ENCODE assay signal across 26 cellular contexts in the genomic region with DNA sequence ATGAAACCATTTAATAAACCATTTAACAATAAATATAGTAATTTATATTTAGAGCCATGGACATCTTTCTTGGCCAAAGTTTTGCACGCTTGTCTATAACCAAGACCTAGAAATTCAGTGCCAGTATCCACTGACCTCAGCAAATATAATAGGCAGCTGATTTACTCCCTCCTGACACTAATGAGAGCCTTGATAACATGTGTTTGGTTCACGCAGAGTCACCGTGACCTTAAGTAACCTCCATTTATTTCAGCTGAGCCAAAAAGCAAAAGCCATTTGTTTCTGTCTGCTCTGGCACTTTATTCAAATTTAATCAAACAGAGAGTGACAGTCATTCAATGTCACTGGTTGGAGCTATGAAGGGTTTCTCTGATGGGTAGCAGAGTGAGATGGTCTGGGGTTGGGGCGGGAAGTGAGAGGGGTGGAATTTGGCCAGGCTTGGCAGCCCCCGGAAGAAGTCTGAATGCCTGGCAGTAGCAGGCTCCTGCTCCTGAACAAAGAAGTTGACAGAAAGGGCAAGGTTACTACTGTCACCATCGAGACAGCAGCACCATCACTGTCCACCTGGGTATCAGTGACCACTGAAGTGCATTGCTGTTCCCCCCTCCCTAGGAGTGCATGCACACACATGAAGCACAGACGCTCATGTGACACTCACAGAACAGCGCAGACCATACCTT. TPM values are rescaled to one million over a fixed set of nuclear protein-coding genes. Genes with fewer than 3 reads are reported as not detected.
DNase-seq lines count a peak whose midpoint lies in the region; ATAC-seq and TF ChIP-seq lines count a peak whose summit lies in the region.
"Had no signal": no experiment of that assay in that cellular context is flagged by ENCODE, and none has a peak within 500 bp of the region (broad histone marks: within the 10 kb centered on the region; RNA-seq: fewer than 3 reads in every experiment).

No MANE protein-coding gene starts in this region.

- intact Hi-C loops in left cardiac atrium (cut with DNase I), result no loop called here
- intact Hi-C loops in sciatic nerve (cut with DNase I), result no loop called here

- H3K27me3 Mint-ChIP-seq in progenitor cell of endocrine pancreas, result no peaks in the 10 kb centered on the region
- H3K27me3 Mint-ChIP-seq in activated naive CD4-positive, alpha-beta T cell treated with anti-CD3 and anti-CD28 coated beads, Interleukin-2, amount 10 ng/mL, durations not matched to agents 7 days and 5 days, result peaks cover 45% of the 10 kb centered on the region
- H3K27me3 Mint-ChIP-seq: T-cell, type B pancreatic cell had no signal

- TF ChIP-seq CTCF in progenitor cell of endocrine pancreas (IDR thresholded peaks at IDR 0.05; ENCODE audit: unreplicated experiment), result no peak

- H3K4me1 Mint-ChIP-seq in progenitor cell of endocrine pancreas (ENCODE audit: low read depth), result peaks cover 13% of the 10 kb centered on the region
- H3K4me1 Mint-ChIP-seq in activated naive CD4-positive, alpha-beta T cell treated with anti-CD3 and anti-CD28 coated beads, Interleukin-2, amount 10 ng/mL, durations not matched to agents 7 days and 5 days, result no peaks in the 10 kb centered on the region
- H3K4me1 Mint-ChIP-seq: stimulated activated memory B cell treated with anti-CD40 and anti-IgM and Interleukin-4, amounts not matched to agents 10 μg/mL and 1 μg/mL and 100 μg/mL, for 72 hours; T-cell had no signal

- DNase-seq in DMS 273 treated with DMSO at 0.1 percent for 48 hours (lab: John Stamatoyannopoulos, UW) (peak; percentile 18), NCI-H2227 (lab: John Stamatoyannopoulos, UW; ENCODE audit: unreplicated experiment) (peak; percentile 62), left cardiac atrium (no peak), progenitor cell of endocrine pancreas (ENCODE audit: low spot score, unreplicated experiment) (no peak), germinal center (ENCODE audit: low spot score) (no peak), sciatic nerve (ENCODE audit: low spot score) (no peak)
- DNase-seq in activated naive CD4-positive, alpha-beta T cell treated with anti-CD3 and anti-CD28 coated beads, Interleukin-2, amount 10 ng/mL, durations not matched to agents 7 days and 5 days, result no peak
- DNase-seq: activated CD4-positive, alpha-beta T cell treated with anti-CD3 and anti-CD28 coated beads, Interleukin-2, amount 50 U/mL, for 48 hours; activated CD4-positive, CD25-positive, alpha-beta regulatory T cell; activated naive CD4-positive, alpha-beta T cell treated with Interleukin-2 at 50 U/mL for 16 hours; Caco-2; DND-41; KBM-7; left lung; naive thymus-derived CD4-positive, alpha-beta T cell; NCI-H1694; NCI-H510A treated with DMSO at 0.1 percent for 48 hours; occipital lobe; Peyer's patch; right lobe of liver; stimulated activated CD4-positive, alpha-beta T cell treated with anti-CD3 and anti-CD28 coated beads, Interleukin-4, amount 100 ng/mL, for 4 hours; substantia nigra; T-cell had no signal

- H3K9me3 Mint-ChIP-seq in progenitor cell of endocrine pancreas (ENCODE audit: low read depth), result peaks cover 16% of the 10 kb centered on the region
- H3K9me3 Mint-ChIP-seq in activated naive CD4-positive, alpha-beta T cell treated with anti-CD3 and anti-CD28 coated beads, Interleukin-2, amount 10 ng/mL, durations not matched to agents 7 days and 5 days, result no peaks in the 10 kb centered on the region
- H3K9me3 Mint-ChIP-seq: stimulated activated memory B cell treated with anti-CD40 and anti-IgM and Interleukin-4, amounts not matched to agents 10 μg/mL and 1 μg/mL and 100 μg/mL, for 72 hours; type B pancreatic cell had no signal

- CTCF ChIA-PET in activated naive CD4-positive, alpha-beta T cell treated with anti-CD3 and anti-CD28 coated beads, Interleukin-2, amount 10 ng/mL, durations not matched to agents 7 days and 5 days (lab: Charles Lee), result interaction anchor here (0.6 kb wide), 1 partner anchor 12 kb away, joined by 3 read pairs; no protein-coding TSS in a partner anchor

- H3K36me3 Mint-ChIP-seq in progenitor cell of endocrine pancreas (ENCODE audit: insufficient read depth), result peaks cover 2% of the 10 kb centered on the region
- H3K36me3 Mint-ChIP-seq in activated naive CD4-positive, alpha-beta T cell treated with anti-CD3 and anti-CD28 coated beads, Interleukin-2, amount 10 ng/mL, durations not matched to agents 7 days and 5 days, result no peaks in the 10 kb centered on the region
- H3K36me3 Mint-ChIP-seq: stimulated activated memory B cell treated with anti-CD40 and anti-IgM and Interleukin-4, amounts not matched to agents 10 μg/mL and 1 μg/mL and 100 μg/mL, for 72 hours; T-cell; type B pancreatic cell had no signal

- no peak overlapping the region for H3K4me3 Mint-ChIP-seq in progenitor cell of endocrine pancreas (ENCODE audit: low read depth)
- H3K4me3 Mint-ChIP-seq in activated naive CD4-positive, alpha-beta T cell treated with anti-CD3 and anti-CD28 coated beads, Interleukin-2, amount 10 ng/mL, durations not matched to agents 7 days and 5 days, result no peak overlapping the region
- H3K4me3 Mint-ChIP-seq: naive thymus-derived CD4-positive, alpha-beta T cell; stimulated activated memory B cell treated with anti-CD40 and anti-IgM and Interleukin-4, amounts not matched to agents 10 μg/mL and 1 μg/mL and 100 μg/mL, for 72 hours; T-cell; type B pancreatic cell had no signal

- ATAC-seq in left cardiac atrium (peak; percentile 77 to 79), sciatic nerve (no peak)
- ATAC-seq: naive thymus-derived CD4-positive, alpha-beta T cell; stimulated activated memory B cell treated with anti-CD40 and anti-IgM and Interleukin-4, amounts not matched to agents 10 μg/mL and 1 μg/mL and 100 μg/mL, for 72 hours; T-cell had no signal

- peak overlapping the region; percentile 57 for H3K27ac Mint-ChIP-seq in progenitor cell of endocrine pancreas
- H3K27ac Mint-ChIP-seq in activated naive CD4-positive, alpha-beta T cell treated with anti-CD3 and anti-CD28 coated beads, Interleukin-2, amount 10 ng/mL, durations not matched to agents 7 days and 5 days, result no peak overlapping the region
- H3K27ac Mint-ChIP-seq: naive thymus-derived CD4-positive, alpha-beta T cell; stimulated activated memory B cell treated with anti-CD40 and anti-IgM and Interleukin-4, amounts not matched to agents 10 μg/mL and 1 μg/mL and 100 μg/mL, for 72 hours; T-cell had no signal

RNA-seq across cellular contexts. Expression of a gene that starts 43.1 kb away (rescaled TPM):
- total RNA-seq in left cardiac atrium, result 10 to 100 TPM in 1 of 2 donors, 1 to 10 TPM in 1; 6.4 to 23.8 TPM
- 9.2 and 9.9 TPM in 2 replicates for total RNA-seq in progenitor cell of endocrine pancreas
- 6.3 TPM for total RNA-seq in sciatic nerve
- total RNA-seq: Caco-2, HT1080 had no signal

RNA-seq across cellular contexts. Expression of a gene that starts 51.0 kb away (rescaled TPM):
- total RNA-seq in left cardiac atrium, result 10 to 100 TPM in 1 of 2 donors, 1 to 10 TPM in 1; 8.2 to 12.0 TPM
- total RNA-seq in progenitor cell of endocrine pancreas, result 28.2 TPM in 2 replicates
- 14.4 TPM for total RNA-seq in sciatic nerve

RNA-seq across cellular contexts. Expression of a gene that starts 51.1 kb away (rescaled TPM):
- 10 to 100 TPM; 10.3 to 10.8 TPM for total RNA-seq in left cardiac atrium
- 28.0 and 28.2 TPM in 2 replicates for total RNA-seq in progenitor cell of endocrine pancreas
- total RNA-seq in sciatic nerve, result 21.5 TPM

Comparison
In these comparisons a context has a peak if more than half of its experiments do, and no peak if none do; other contexts are left out.
1. DNase-seq: peak in DMS 273 treated with DMSO at 0.1 percent for 48 hours (single experiment) and NCI-H2227 (single experiment); none in left cardiac atrium (single experiment), progenitor cell of endocrine pancreas (single experiment), germinal center (single experiment), sciatic nerve (single experiment) and activated naive CD4-positive, alpha-beta T cell treated with anti-CD3 and anti-CD28 coated beads, Interleukin-2, amount 10 ng/mL, durations not matched to agents 7 days and 5 days (single experiment).